8 cellular contexts compared by ENCODE assay signal in genomic region chr1:226676381-226676780, GRCh38.
DNase-seq lines count a peak whose midpoint lies in the region; ATAC-seq, FAIRE-seq and TF ChIP-seq lines count a peak whose summit lies in the region.

No MANE protein-coding gene starts in this region.

- peak overlapping the region; percentile 84 to 86 for H3K4me3 Mint-ChIP-seq in effector memory CD8-positive, alpha-beta T cell
- no peak overlapping the region for H3K4me3 Mint-ChIP-seq in nephron progenitor cell

- H3K4me3 ChIP-seq in Peyer's patch (no peak overlapping the region), skin epidermis (no peak overlapping the region)

- no peaks in the 10 kb centered on the region for H3K9me3 ChIP-seq in Peyer's patch

- TF ChIP-seq CTCF in Peyer's patch (IDR thresholded peaks at IDR 0.05) (no peak), nephron progenitor cell (IDR thresholded peaks at IDR 0.05) (no peak)

- H3K36me3 Mint-ChIP-seq in effector memory CD8-positive, alpha-beta T cell (ENCODE audit: insufficient read depth): peaks cover 67% of the 10 kb centered on the region
- H3K36me3 Mint-ChIP-seq in nephron progenitor cell (ENCODE audit: low read depth): no peaks in the 10 kb centered on the region

- H3K36me3 ChIP-seq in Peyer's patch: no peaks in the 10 kb centered on the region

- no peaks in the 10 kb centered on the region for H3K27me3 ChIP-seq in Peyer's patch

- no peaks in the 10 kb centered on the region for H3K27me3 Mint-ChIP-seq in effector memory CD8-positive, alpha-beta T cell
- H3K27me3 Mint-ChIP-seq in nephron progenitor cell (ENCODE audit: low read depth, poor library complexity): peaks cover 4% of the 10 kb centered on the region

- no peaks in the 10 kb centered on the region for H3K9me3 Mint-ChIP-seq in effector memory CD8-positive, alpha-beta T cell
- H3K9me3 Mint-ChIP-seq in nephron progenitor cell: no peaks in the 10 kb centered on the region

- DNase-seq in GM12892 (ENCODE audit: insufficient read length) (no peak), Peyer's patch (peak in 1 of 3 donors; percentile 46), RKO (ENCODE audit: low spot score) (no peak), cortex of kidney (lab: John Stamatoyannopoulos, UW) (no peak), nephron progenitor cell (no peak)
- DNase-seq in effector memory CD8-positive, alpha-beta T cell: no peak

- peak; percentile 66 for FAIRE-seq in GM12892 (lab: Jason Lieb, UNC)

- peaks cover 83 to 100% of the 10 kb centered on the region in 2 donors for H3K4me1 Mint-ChIP-seq in effector memory CD8-positive, alpha-beta T cell (ENCODE audit: low read depth in 2 of 2)
- H3K4me1 Mint-ChIP-seq in nephron progenitor cell: peaks cover 68% of the 10 kb centered on the region

- peak overlapping the region; percentile 99 for H3K27ac Mint-ChIP-seq in effector memory CD8-positive, alpha-beta T cell
- H3K27ac Mint-ChIP-seq in nephron progenitor cell: no peak overlapping the region

- no peak for ATAC-seq in effector memory CD8-positive, alpha-beta T cell (replicated peaks)
- no peak for ATAC-seq in GM18502 (IDR thresholded peaks at IDR 0.05; ENCODE audit: poor library complexity, unreplicated experiment)

- peaks cover 0 to 69% (median 52%) of the 10 kb centered on the region in 4 donors for H3K4me1 ChIP-seq in Peyer's patch

- TF ChIP-seq POLR2A in GM12892 (IDR thresholded peaks at IDR 0.05; ENCODE audit: low read depth, low read length): no peak
- no peak for TF ChIP-seq POLR2A in Peyer's patch (IDR thresholded peaks at IDR 0.05)

- H3K27ac ChIP-seq in Peyer's patch (peak overlapping the region; percentile 80 to 87 (median 84)), skin epidermis (peak overlapping the region in 18 of 21 experiments; percentile 66 to 91 (median 82))
